In the genomic region with DNA sequence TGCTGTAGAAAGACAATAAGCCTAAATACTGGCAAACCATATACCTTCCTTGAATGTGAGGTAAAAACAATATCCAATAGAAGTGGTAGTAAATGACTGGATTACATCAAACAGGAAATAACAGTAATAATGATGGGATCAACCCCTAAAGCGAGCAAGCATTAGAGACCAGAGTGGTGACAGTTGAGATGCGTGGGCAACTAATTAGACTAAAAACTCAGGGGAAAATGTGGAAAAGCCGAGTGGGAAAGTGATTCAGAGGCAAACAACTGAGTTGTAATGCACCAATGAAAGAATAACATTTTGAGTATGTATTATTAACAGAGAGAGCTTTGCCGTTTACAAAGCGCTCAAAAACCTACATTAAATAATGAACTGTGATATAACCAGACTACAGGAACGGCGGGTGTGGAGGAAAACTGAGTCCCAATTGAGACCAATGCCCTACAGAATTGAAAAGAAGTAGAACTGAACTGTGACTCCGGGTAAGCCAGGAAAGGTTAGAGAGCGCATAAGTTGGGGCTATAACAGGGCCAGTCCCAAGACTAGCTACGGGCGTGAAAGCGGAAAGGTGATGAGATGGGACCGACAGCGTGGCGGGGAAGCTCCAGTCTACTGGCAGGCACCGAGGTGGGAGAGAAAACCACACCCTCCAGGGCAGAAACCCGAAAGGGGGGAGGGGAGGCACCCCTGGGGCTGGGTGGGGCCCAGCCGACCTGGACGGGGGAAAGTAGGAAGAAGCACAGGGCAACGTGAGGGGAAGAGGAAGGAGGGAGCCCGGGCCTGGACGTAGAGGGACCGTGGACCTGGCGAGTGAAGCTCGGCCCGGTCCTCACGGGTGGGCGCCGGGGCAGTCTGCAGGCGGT, we compare ENCODE assay signal across 8 cellular contexts. TPM values are rescaled to one million over a fixed set of nuclear protein-coding genes. Genes with fewer than 3 reads are reported as not detected.
DNase-seq lines count a peak whose midpoint lies in the region; ATAC-seq and TF ChIP-seq lines count a peak whose summit lies in the region.

No MANE protein-coding gene starts in this region.

- DNase-seq in SIG-M5 (lab: John Stamatoyannopoulos, UW) = peak; percentile 15
- peak; percentile 76 for DNase-seq in activated naive CD4-positive, alpha-beta T cell treated with anti-CD3 and anti-CD28 coated beads for 36 hours
- peak; percentile 62 for DNase-seq in left ventricle myocardium superior
- peak; percentile 77 for DNase-seq in sigmoid colon
- DNase-seq in superior temporal gyrus (ENCODE audit: extremely low spot score) = no peak

- H3K27me3 Mint-ChIP-seq in activated naive CD4-positive, alpha-beta T cell treated with anti-CD3 and anti-CD28 coated beads for 36 hours (ENCODE audit: low read depth) = no peaks in the 10 kb centered on the region

- H3K4me3 Mint-ChIP-seq in activated naive CD4-positive, alpha-beta T cell treated with anti-CD3 and anti-CD28 coated beads for 36 hours = peak overlapping the region; percentile 91

- intact Hi-C loops in activated naive CD4-positive, alpha-beta T cell treated with anti-CD3 and anti-CD28 coated beads for 36 hours (cut with micrococcal nuclease) = loop anchor here (1.0 to 10.0 kb wide), 5 partner anchors 78 to 883 kb away; partner anchors contain the start of genes B4GALT1, DCAF12, DNAI1 and FAM219A
- intact Hi-C loops in left ventricle myocardium superior (cut with micrococcal nuclease) = no loop called here
- intact Hi-C loops in sigmoid colon (cut with DNase I) = loop anchor here (2.0 to 10.0 kb wide), 3 partner anchors 79 to 233 kb away; partner anchors contain the start of genes DCAF12, UBAP1 and UBE2R2

- TF ChIP-seq POLR2A in sigmoid colon (IDR thresholded peaks at IDR 0.05) = no peak

- H3K9me3 ChIP-seq in BLaER1 treated with 17β-estradiol and CSF1 and Interleukin-3, amounts not matched to agents 10 nM and 100 nM (replicated peaks in 1 of 11) = peaks cover 0 to 2% (median 0%) of the 10 kb centered on the region in 11 experiments; a peak in 3 of 22 replicates
- no peaks in the 10 kb centered on the region for H3K9me3 ChIP-seq in sigmoid colon

- no peaks in the 10 kb centered on the region for H3K9me3 Mint-ChIP-seq in activated naive CD4-positive, alpha-beta T cell treated with anti-CD3 and anti-CD28 coated beads for 36 hours

- peak overlapping the region; percentile 79 to 99 (median 96) for H3K27ac ChIP-seq in BLaER1 treated with 17β-estradiol and CSF1 and Interleukin-3, amounts not matched to agents 10 nM and 100 nM
- H3K27ac ChIP-seq in sigmoid colon = peak overlapping the region; percentile 84 to 95 (median 92)

- H3K4me1 Mint-ChIP-seq in activated naive CD4-positive, alpha-beta T cell treated with anti-CD3 and anti-CD28 coated beads for 36 hours (ENCODE audit: low read depth) = peaks cover 33% of the 10 kb centered on the region

- H3K36me3 ChIP-seq in BLaER1 treated with 17β-estradiol and CSF1 and Interleukin-3, amounts not matched to agents 10 nM and 100 nM = peaks cover 12 to 32% (median 23%) of the 10 kb centered on the region in 11 experiments
- H3K36me3 ChIP-seq in sigmoid colon = no peaks in the 10 kb centered on the region

- CTCF ChIA-PET in activated naive CD4-positive, alpha-beta T cell treated with anti-CD3 and anti-CD28 coated beads for 36 hours (lab: Charles Lee) = interaction anchor here (0.5 to 1.4 kb wide), 3 partner anchors 26 to 285 kb away, joined by 3 to 7 read pairs (median 3); no protein-coding TSS in a partner anchor

- ATAC-seq in GM19397 (IDR thresholded peaks at IDR 0.05; ENCODE audit: unreplicated experiment) (peak; percentile 30), HG03520 (IDR thresholded peaks at IDR 0.05; ENCODE audit: unreplicated experiment) (peak; percentile 30), left ventricle myocardium superior (peak; percentile 38)

- peak overlapping the region; percentile 81 to 99 (median 88) for H3K4me3 ChIP-seq in BLaER1 treated with 17β-estradiol and CSF1 and Interleukin-3, amounts not matched to agents 10 nM and 100 nM
- peak overlapping the region; percentile 58 to 99 (median 84) for H3K4me3 ChIP-seq in sigmoid colon

- peak overlapping the region; percentile 98 for H3K27ac Mint-ChIP-seq in activated naive CD4-positive, alpha-beta T cell treated with anti-CD3 and anti-CD28 coated beads for 36 hours

- H3K4me2 ChIP-seq in BLaER1 treated with 17β-estradiol and CSF1 and Interleukin-3, amounts not matched to agents 10 nM and 100 nM = peak overlapping the region; percentile 90 to 99 (median 95)

- no peaks in the 10 kb centered on the region for H3K27me3 ChIP-seq in BLaER1 treated with 17β-estradiol and CSF1 and Interleukin-3, amounts not matched to agents 10 nM and 100 nM
- H3K27me3 ChIP-seq in sigmoid colon = no peaks in the 10 kb centered on the region

- 1% methylated on average over 30 of the region's 30 CpGs for WGBS in sigmoid colon, 2 donors

- TF ChIP-seq CTCF in sigmoid colon (IDR thresholded peaks at IDR 0.05) = no peak

- peaks cover 29 to 40% (median 32%) of the 10 kb centered on the region in 10 experiments for H3K4me1 ChIP-seq in BLaER1 treated with 17β-estradiol and CSF1 and Interleukin-3, amounts not matched to agents 10 nM and 100 nM
- H3K4me1 ChIP-seq in sigmoid colon = peaks cover 0 to 28% (median 17%) of the 10 kb centered on the region in 4 donors

- H3K36me3 Mint-ChIP-seq in activated naive CD4-positive, alpha-beta T cell treated with anti-CD3 and anti-CD28 coated beads for 36 hours (ENCODE audit: low read depth) = peaks cover 6% of the 10 kb centered on the region

- no peak for TF ChIP-seq EP300 in sigmoid colon (IDR thresholded peaks at IDR 0.05)

- peak overlapping the region; percentile 89 to 97 (median 95) for H3K9ac ChIP-seq in BLaER1 treated with 17β-estradiol and CSF1 and Interleukin-3, amounts not matched to agents 10 nM and 100 nM

- peaks cover 7 to 55% (median 51%) of the 10 kb centered on the region in 11 experiments; a peak in 21 of 22 replicates for H4K20me1 ChIP-seq in BLaER1 treated with 17β-estradiol and CSF1 and Interleukin-3, amounts not matched to agents 10 nM and 100 nM

RNA-seq across cellular contexts. Expression of gene UBAP2, which starts 0.6 kb away (rescaled TPM):
- 10 to 100 TPM; 28.6 to 32.8 TPM for total RNA-seq in activated naive CD4-positive, alpha-beta T cell treated with anti-CD3 and anti-CD28 coated beads for 36 hours
- 34.9 TPM for total RNA-seq in left ventricle myocardium superior
- 10 to 100 TPM; 28.8 to 50.4 (median 37.0) TPM for total RNA-seq in sigmoid colon
- polyA plus RNA-seq in sigmoid colon = 10 to 100 TPM in 1 of 3 donors, 1 to 10 TPM in 2; 6.6 to 19.9 (median 7.4) TPM
